Comparison of ENCODE assay signal across 9 cellular contexts in the genomic region with DNA sequence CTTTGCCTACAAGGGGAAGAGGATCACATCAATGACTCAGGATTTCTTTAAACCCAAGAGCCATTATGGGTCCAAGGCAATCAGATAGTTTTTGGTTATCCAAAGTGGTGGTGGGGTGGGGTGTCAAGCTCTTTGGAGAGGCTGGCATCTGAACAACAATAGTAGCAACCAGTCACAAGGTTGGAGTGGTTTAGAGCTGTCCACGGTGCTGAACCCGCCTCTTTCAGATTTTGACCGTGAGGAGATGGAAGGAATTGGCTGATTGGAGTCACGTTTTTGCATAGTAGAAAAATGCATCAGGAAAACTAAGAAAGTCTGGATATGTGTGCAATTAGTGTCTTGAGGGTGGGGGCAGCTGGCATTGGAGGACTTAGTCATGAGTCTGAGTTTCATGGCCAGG.
DNase-seq lines count a peak whose midpoint lies in the region; ATAC-seq and TF ChIP-seq lines count a peak whose summit lies in the region.
"Had no signal": no experiment of that assay in that cellular context is flagged by ENCODE, and none has a peak within 500 bp of the region (broad histone marks: within the 10 kb centered on the region; RNA-seq: fewer than 3 reads in every experiment).

No MANE protein-coding gene starts in this region.

- no peaks in the 10 kb centered on the region for H3K36me3 ChIP-seq in upper lobe of left lung

- CTCF ChIA-PET in activated CD8-positive, alpha-beta memory T cell treated with anti-CD3 and anti-CD28 coated beads, Interleukin-2, amount 10 ng/mL, durations not matched to agents 7 days and 5 days (lab: Charles Lee): no interaction called here

- no peak for ATAC-seq in activated CD8-positive, alpha-beta memory T cell treated with anti-CD3 and anti-CD28 coated beads, Interleukin-2, amount 10 ng/mL, durations not matched to agents 7 days and 5 days
- ATAC-seq in GM18870 (IDR thresholded peaks at IDR 0.05; ENCODE audit: unreplicated experiment) (no peak), upper lobe of left lung (ENCODE audit: low FRiP score in 2 of 2) (no peak)

- H3K4me1 Mint-ChIP-seq in activated CD8-positive, alpha-beta memory T cell treated with anti-CD3 and anti-CD28 coated beads, Interleukin-2, amount 10 ng/mL, durations not matched to agents 7 days and 5 days: no peaks in the 10 kb centered on the region

- H3K27ac Mint-ChIP-seq in activated CD8-positive, alpha-beta memory T cell treated with anti-CD3 and anti-CD28 coated beads, Interleukin-2, amount 10 ng/mL, durations not matched to agents 7 days and 5 days: no peak overlapping the region

- no peak overlapping the region for H3K4me3 Mint-ChIP-seq in activated CD8-positive, alpha-beta memory T cell treated with anti-CD3 and anti-CD28 coated beads, Interleukin-2, amount 10 ng/mL, durations not matched to agents 7 days and 5 days

- no peaks in the 10 kb centered on the region for H3K9me3 ChIP-seq in upper lobe of left lung

- no peaks in the 10 kb centered on the region for H3K9me3 Mint-ChIP-seq in activated CD8-positive, alpha-beta memory T cell treated with anti-CD3 and anti-CD28 coated beads, Interleukin-2, amount 10 ng/mL, durations not matched to agents 7 days and 5 days (ENCODE audit: low read depth)

- peaks cover 7% of the 10 kb centered on the region for H3K27me3 Mint-ChIP-seq in activated CD8-positive, alpha-beta memory T cell treated with anti-CD3 and anti-CD28 coated beads, Interleukin-2, amount 10 ng/mL, durations not matched to agents 7 days and 5 days

- TF ChIP-seq EP300 in upper lobe of left lung (IDR thresholded peaks at IDR 0.05): no peak

- no peaks in the 10 kb centered on the region for H3K4me1 ChIP-seq in upper lobe of left lung

- H3K27ac ChIP-seq in upper lobe of left lung: no peak overlapping the region

- H3K27me3 ChIP-seq in upper lobe of left lung: no peaks in the 10 kb centered on the region

- no peaks in the 10 kb centered on the region for H3K36me3 Mint-ChIP-seq in activated CD8-positive, alpha-beta memory T cell treated with anti-CD3 and anti-CD28 coated beads, Interleukin-2, amount 10 ng/mL, durations not matched to agents 7 days and 5 days

- TF ChIP-seq POLR2A in upper lobe of left lung (IDR thresholded peaks at IDR 0.05): no peak

- peak; percentile 59 for DNase-seq in activated CD8-positive, alpha-beta memory T cell treated with anti-CD3 and anti-CD28 coated beads, Interleukin-2, amount 10 ng/mL, durations not matched to agents 7 days and 5 days
- DNase-seq in activated CD8-positive, alpha-beta memory T cell treated with anti-CD3 and anti-CD28 coated beads for 24 hours: no peak
- DNase-seq in dermis microvascular lymphatic vessel endothelial cell (ENCODE audit: low read depth in 2 of 2): peak; percentile 12 to 34
- peak; percentile 38 for DNase-seq in stimulated activated CD4-positive, alpha-beta T cell treated with anti-CD3 and anti-CD28 coated beads, Interleukin-15, amount 100 ng/mL, for 24 hours
- DNase-seq in activated CD4-positive, CD25-positive, alpha-beta regulatory T cell treated with anti-CD3 and anti-CD28 coated beads, Interleukin-2, amount 50 U/mL, for 72 hours: no peak
- no peak for DNase-seq in upper lobe of left lung
- DNase-seq: effector CD4-positive, alpha-beta T cell had no signal

- 6 to 20% methylated on average over 4 of the region's 4 CpGs for WGBS in upper lobe of left lung, 2 donors

- no peak for TF ChIP-seq CTCF in upper lobe of left lung (IDR thresholded peaks at IDR 0.05)

- no peak overlapping the region for H3K4me3 ChIP-seq in upper lobe of left lung

TF ChIP-seq in PFSK-1, 5 proteins besides CTCF, POLR2A, EP300 and RAD21:
- TF ChIP-seq POLR2AphosphoS5 (IDR thresholded peaks at IDR 0.05; ENCODE audit: low read depth, low read length) (no peak), FOXP2 (optimal IDR thresholded peaks at IDR 0.05; ENCODE audit: borderline replicate concordance, extremely low read depth, extremely low read length, insufficient read depth) (no peak), SIN3A (IDR thresholded peaks at IDR 0.05; ENCODE audit: borderline replicate concordance, insufficient read depth, low read length) (no peak), TAF1 (IDR thresholded peaks at IDR 0.05; ENCODE audit: borderline replicate concordance, insufficient read depth, low read length) (no peak)
- TF ChIP-seq, protein P1, sequence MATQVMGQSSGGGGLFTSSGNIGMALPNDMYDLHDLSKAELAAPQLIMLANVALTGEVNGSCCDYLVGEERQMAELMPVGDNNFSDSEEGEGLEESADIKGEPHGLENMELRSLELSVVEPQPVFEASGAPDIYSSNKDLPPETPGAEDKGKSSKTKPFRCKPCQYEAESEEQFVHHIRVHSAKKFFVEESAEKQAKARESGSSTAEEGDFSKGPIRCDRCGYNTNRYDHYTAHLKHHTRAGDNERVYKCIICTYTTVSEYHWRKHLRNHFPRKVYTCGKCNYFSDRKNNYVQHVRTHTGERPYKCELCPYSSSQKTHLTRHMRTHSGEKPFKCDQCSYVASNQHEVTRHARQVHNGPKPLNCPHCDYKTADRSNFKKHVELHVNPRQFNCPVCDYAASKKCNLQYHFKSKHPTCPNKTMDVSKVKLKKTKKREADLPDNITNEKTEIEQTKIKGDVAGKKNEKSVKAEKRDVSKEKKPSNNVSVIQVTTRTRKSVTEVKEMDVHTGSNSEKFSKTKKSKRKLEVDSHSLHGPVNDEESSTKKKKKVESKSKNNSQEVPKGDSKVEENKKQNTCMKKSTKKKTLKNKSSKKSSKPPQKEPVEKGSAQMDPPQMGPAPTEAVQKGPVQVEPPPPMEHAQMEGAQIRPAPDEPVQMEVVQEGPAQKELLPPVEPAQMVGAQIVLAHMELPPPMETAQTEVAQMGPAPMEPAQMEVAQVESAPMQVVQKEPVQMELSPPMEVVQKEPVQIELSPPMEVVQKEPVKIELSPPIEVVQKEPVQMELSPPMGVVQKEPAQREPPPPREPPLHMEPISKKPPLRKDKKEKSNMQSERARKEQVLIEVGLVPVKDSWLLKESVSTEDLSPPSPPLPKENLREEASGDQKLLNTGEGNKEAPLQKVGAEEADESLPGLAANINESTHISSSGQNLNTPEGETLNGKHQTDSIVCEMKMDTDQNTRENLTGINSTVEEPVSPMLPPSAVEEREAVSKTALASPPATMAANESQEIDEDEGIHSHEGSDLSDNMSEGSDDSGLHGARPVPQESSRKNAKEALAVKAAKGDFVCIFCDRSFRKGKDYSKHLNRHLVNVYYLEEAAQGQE (IDR thresholded peaks at IDR 0.05; ENCODE audit: insufficient read depth in 1 of 2, low read depth in 2 of 2, low read length in 2 of 2): peak; percentile 95 to 100

Comparison
In these comparisons a context has a peak if more than half of its experiments do, and no peak if none do; other contexts are left out.
1. DNase-seq: peak in activated CD8-positive, alpha-beta memory T cell treated with anti-CD3 and anti-CD28 coated beads, Interleukin-2, amount 10 ng/mL, durations not matched to agents 7 days and 5 days (single experiment), dermis microvascular lymphatic vessel endothelial cell (2 of 2) and stimulated activated CD4-positive, alpha-beta T cell treated with anti-CD3 and anti-CD28 coated beads, Interleukin-15, amount 100 ng/mL, for 24 hours (single experiment); none in activated CD8-positive, alpha-beta memory T cell treated with anti-CD3 and anti-CD28 coated beads for 24 hours (single experiment), activated CD4-positive, CD25-positive, alpha-beta regulatory T cell treated with anti-CD3 and anti-CD28 coated beads, Interleukin-2, amount 50 U/mL, for 72 hours (single experiment) and upper lobe of left lung (0 of 2).